8 cellular contexts compared by ENCODE assay signal in the genomic region with DNA sequence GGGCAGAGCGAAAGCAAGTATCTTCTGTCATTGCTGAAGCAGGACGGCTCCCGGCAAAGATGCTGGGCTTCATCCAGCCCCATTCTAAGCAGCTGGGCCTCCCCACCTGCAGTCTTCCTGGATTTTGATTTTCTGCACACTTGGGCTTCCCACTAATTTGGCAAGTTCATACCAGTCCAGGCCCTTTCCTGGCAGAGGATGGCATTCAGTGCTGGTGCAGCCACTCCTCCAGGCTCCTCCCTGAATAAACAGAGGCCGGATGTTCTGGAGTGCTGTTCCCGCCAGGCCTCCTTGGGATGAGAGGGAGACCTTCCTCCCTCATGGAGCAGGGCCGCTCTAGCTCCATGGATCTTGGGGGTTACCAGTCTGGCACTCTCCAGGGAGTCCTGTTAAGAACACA. TPM values are rescaled to one million over a fixed set of nuclear protein-coding genes. Genes with fewer than 3 reads are reported as not detected.
DNase-seq lines count a peak whose midpoint lies in the region; ATAC-seq, FAIRE-seq and TF ChIP-seq lines count a peak whose summit lies in the region.

No MANE protein-coding gene starts in this region.

- no peaks in the 10 kb centered on the region for H3K9me2 ChIP-seq in PC-3 (replicated peaks; ENCODE audit: low read length)

- H3K36me3 ChIP-seq in PC-3 (ENCODE audit: low read depth, low read length), result peaks cover 24% of the 10 kb centered on the region; the same call in 1 of the 2 replicates
- peaks cover 0 to 17% (median 0%) of the 10 kb centered on the region in 3 donors for H3K36me3 ChIP-seq in esophagus squamous epithelium
- no peaks in the 10 kb centered on the region for H3K36me3 ChIP-seq in sigmoid colon

- 29 to 58% methylated on average over 3 to 5 of the region's 6 CpGs for WGBS in esophagus squamous epithelium, 2 donors
- 19 to 57% methylated on average over 6 of the region's 6 CpGs for WGBS in sigmoid colon, 2 donors

- in situ Hi-C loops in ACHN (cut with HindIII; ENCODE audit: low pct_ligation_motif_present, low pct_unique_long_range_greater_than_20kb, low sequenced_read_pairs), result no loop called here

- peak; percentile 39 for ATAC-seq in PC-3
- no peak for ATAC-seq in HG02840 (IDR thresholded peaks at IDR 0.05; ENCODE audit: low FRiP score, unreplicated experiment)

- no peak for TF ChIP-seq EP300 in sigmoid colon (IDR thresholded peaks at IDR 0.05)

- CTCF ChIA-PET in PC-3 (lab: Charles Lee), result no interaction called here

- H3K79me2 ChIP-seq in PC-3 (ENCODE audit: low read length), result peaks cover 83% of the 10 kb centered on the region

- peak overlapping the region; percentile 94 for H3K4me3 ChIP-seq in PC-3 (ENCODE audit: low read length)
- peak overlapping the region in 3 of 4 donors; percentile 84 to 99 (median 99) for H3K4me3 ChIP-seq in esophagus squamous epithelium
- peak overlapping the region in 3 of 4 donors; percentile 24 to 99 (median 96) for H3K4me3 ChIP-seq in sigmoid colon

- no peak overlapping the region for H2AFZ ChIP-seq in PC-3 (ENCODE audit: low read length)

- TF ChIP-seq CTCF in PC-3 (conservative IDR thresholded peaks at IDR 0.05; ENCODE audit: low read depth, low read length) (no peak), esophagus squamous epithelium (IDR thresholded peaks at IDR 0.05) (no peak), sigmoid colon (IDR thresholded peaks at IDR 0.05) (no peak)

- POLR2A ChIA-PET in PC-3 (lab: Charles Lee; ENCODE audit: unreplicated experiment), result no interaction called here

- peak overlapping the region; percentile 84 for H3K4me2 ChIP-seq in PC-3 (ENCODE audit: low read length)

- intact Hi-C loops in PC-3 (cut with micrococcal nuclease) (loop anchor here (2.0 to 5.0 kb wide), 5 partner anchors 16 to 112 kb away; a partner anchor contains a TSS), esophagus squamous epithelium (cut with DNase I) (no loop called here), sigmoid colon (cut with DNase I) (loop anchor here (5.0 kb wide), 1 partner anchor 112 kb away; a partner anchor contains a TSS)

- H4K20me1 ChIP-seq in PC-3 (ENCODE audit: low read length), result peaks cover 67% of the 10 kb centered on the region

- peak overlapping the region; percentile 93 for H3K9ac ChIP-seq in PC-3 (ENCODE audit: low read length)

- H3F3A ChIP-seq in PC-3 (ENCODE audit: low read length, unreplicated experiment), result no peaks in the 10 kb centered on the region

- H3K27me3 ChIP-seq in PC-3 (ENCODE audit: low read length), result no peaks in the 10 kb centered on the region
- no peaks in the 10 kb centered on the region for H3K27me3 ChIP-seq in esophagus squamous epithelium
- H3K27me3 ChIP-seq in sigmoid colon, result no peaks in the 10 kb centered on the region

- no peaks in the 10 kb centered on the region for H3K9me3 ChIP-seq in PC-3 (ENCODE audit: low read length)
- H3K9me3 ChIP-seq in esophagus squamous epithelium, result no peaks in the 10 kb centered on the region
- H3K9me3 ChIP-seq in sigmoid colon, result no peaks in the 10 kb centered on the region

- H3K27ac ChIP-seq in PC-3 (ENCODE audit: low read length) (peak overlapping the region; percentile 77), esophagus squamous epithelium (peak overlapping the region; percentile 99 to 100 (median 100)), sigmoid colon (peak overlapping the region; percentile 98 to 100 (median 99))

- H3K4me1 ChIP-seq in PC-3 (ENCODE audit: insufficient read depth, low read length) (peaks cover 58% of the 10 kb centered on the region), esophagus squamous epithelium (peaks cover 58 to 77% (median 63%) of the 10 kb centered on the region in 3 donors), sigmoid colon (peaks cover 0 to 74% (median 64%) of the 10 kb centered on the region in 4 donors)

- BruUV-seq in PC-3 (replicated peaks; lab: Mats Ljungman, UMichigan), result no TSS peak

- no peak for FAIRE-seq in RCC 7860 (lab: Jason Lieb, UNC)

- peak; percentile 58 for DNase-seq in DMS79 treated with DMSO at 0.1 percent for 48 hours (lab: John Stamatoyannopoulos, UW)
- peak; percentile 61 for DNase-seq in PC-3
- DNase-seq in esophagus squamous epithelium (lab: John Stamatoyannopoulos, UW), result no peak
- DNase-seq in sigmoid colon, result peak; percentile 83
- no peak for DNase-seq in ACHN
- no peak for DNase-seq in activated gamma-delta T cell (lab: John Stamatoyannopoulos, UW)
- DNase-seq in RCC 7860 (ENCODE audit: low spot score), result no peak

- peak in 2 of 4 donors; percentile 28 to 57 for TF ChIP-seq POLR2A in esophagus squamous epithelium (IDR thresholded peaks at IDR 0.05)
- no peak for TF ChIP-seq POLR2A in sigmoid colon (IDR thresholded peaks at IDR 0.05)

RNA-seq across cellular contexts. Expression of a gene that starts 3.4 kb away (rescaled TPM):
- total RNA-seq in PC-3 (2014; rRNA removed), result 47.1 and 47.6 TPM in 2 replicates
- total RNA-seq in esophagus squamous epithelium, result 100 to 1,000 TPM in 1 of 4 donors, 10 to 100 TPM in 3; 51.6 to 102 (median 57.2) TPM
- 10 to 100 TPM; 32.9 to 62.4 (median 43.9) TPM for total RNA-seq in sigmoid colon
- polyA plus RNA-seq in sigmoid colon, result 10 to 100 TPM; 10.8 to 22.5 (median 16.9) TPM

RNA-seq across cellular contexts. Expression of a gene that starts 57.8 kb away (rescaled TPM):
- total RNA-seq in PC-3 (2014; rRNA removed) (42.8 and 46.6 TPM in 2 replicates), esophagus squamous epithelium (10 to 100 TPM; 50.1 to 84.5 (median 65.2) TPM), sigmoid colon (100 to 1,000 TPM in 1 of 4 donors, 10 to 100 TPM in 3; 68.3 to 132 (median 90.0) TPM)
- polyA plus RNA-seq in sigmoid colon, result 10 to 100 TPM; 29.4 to 47.8 (median 30.1) TPM

Comparison
In these comparisons a context has a peak if more than half of its experiments do, and no peak if none do; other contexts are left out.
1. DNase-seq: peak in DMS79 treated with DMSO at 0.1 percent for 48 hours (single experiment), PC-3 (single experiment) and sigmoid colon (single experiment); none in esophagus squamous epithelium (single experiment), ACHN (single experiment), activated gamma-delta T cell (single experiment) and RCC 7860 (single experiment).
2. Peak in every context shown above with its lines, with median percentiles within 50 percentile points of each other: H3K27ac ChIP-seq and H3K4me3 ChIP-seq.